In the genomic region with DNA sequence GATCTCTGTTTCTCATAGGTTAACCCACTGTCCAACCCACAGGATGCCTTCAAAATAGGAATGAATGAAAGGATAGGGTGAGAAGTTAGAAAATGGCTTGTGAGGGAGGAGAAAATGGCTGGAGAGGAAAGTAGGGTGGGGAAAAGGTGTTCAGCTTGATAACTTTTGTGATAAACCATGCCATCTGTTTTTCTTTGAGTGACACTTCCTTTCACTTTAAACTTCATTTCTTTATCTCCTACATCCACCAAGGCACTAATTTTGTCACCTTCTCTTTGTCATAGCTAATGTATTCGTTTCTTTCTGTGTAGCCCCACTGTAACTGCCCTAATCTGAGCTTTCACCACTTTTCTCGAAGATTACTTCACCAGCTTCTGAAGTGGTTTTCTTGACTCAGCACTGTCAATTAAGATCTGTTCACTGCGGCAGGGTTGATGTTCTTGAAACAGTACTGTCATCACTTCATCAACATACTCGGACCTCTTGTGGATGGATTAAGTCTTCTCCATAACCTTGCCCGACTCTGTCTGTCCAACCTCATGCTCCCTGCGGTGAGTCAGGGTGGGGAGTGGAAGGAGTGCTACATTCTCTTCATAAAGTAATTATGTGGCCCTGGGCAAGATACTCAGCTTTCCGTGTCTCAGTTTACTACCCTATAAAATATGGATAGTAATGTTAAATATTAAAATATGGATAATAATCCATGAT, we compare ENCODE assay signal across 14 cellular contexts. TPM values are rescaled to one million over a fixed set of nuclear protein-coding genes. Genes with fewer than 3 reads are reported as not detected.
DNase-seq lines count a peak whose midpoint lies in the region; ATAC-seq, FAIRE-seq and TF ChIP-seq lines count a peak whose summit lies in the region.
"Had no signal": no experiment of that assay in that cellular context is flagged by ENCODE, and none has a peak within 500 bp of the region (broad histone marks: within the 10 kb centered on the region; RNA-seq: fewer than 3 reads in every experiment).

No MANE protein-coding gene starts in this region.

- peak overlapping the region; percentile 35 for H2AFZ ChIP-seq in K562 (ENCODE audit: low read depth, low read length)

- POLR2A ChIA-PET in K562 (lab: Yijun Ruan, JAX), result interaction anchor here (0.6 to 1.7 kb wide), 8 partner anchors 9 to 1461 kb away, joined by 3 to 14 read pairs (median 4); no protein-coding TSS in a partner anchor

- peak; percentile 99 for FAIRE-seq in K562 (lab: Jason Lieb, UNC)

- H3K27me3 ChIP-seq in K562 (ENCODE audit: control insufficient read depth in 2 of 2, insufficient read depth in 2 of 2, low read length in 2 of 2), result no peaks in the 10 kb centered on the region
- no peaks in the 10 kb centered on the region for H3K27me3 ChIP-seq in prostate gland (replicated peaks; ENCODE audit: insufficient read depth)

- TF ChIP-seq POLR2A in K562 (conservative IDR thresholded peaks at IDR 0.05) (peak; percentile 83), prostate gland (IDR thresholded peaks at IDR 0.05) (no peak)

- peak overlapping the region in 1 of 2 experiments; percentile 88; a peak in 2 of 4 replicates for H3K9ac ChIP-seq in K562 (ENCODE audit: insufficient read depth in 1 of 2, low read depth in 2 of 2, low read length in 2 of 2)

- no peaks in the 10 kb centered on the region for H3K9me1 ChIP-seq in K562 (ENCODE audit: control insufficient read depth, insufficient read depth, low read length)

- in situ Hi-C loops in K562 (cut with MboI), result no loop called here

- H3K36me3 ChIP-seq in K562 (ENCODE audit: control insufficient read depth, insufficient read depth, low read length), result peaks cover 9% of the 10 kb centered on the region; the same call in 2 of the 3 replicates
- no peaks in the 10 kb centered on the region for H3K36me3 ChIP-seq in prostate gland
- H3K36me3 ChIP-seq: neutrophil had no signal

- peak; percentile 96 for ATAC-seq in K562

- peak overlapping the region; percentile 27 for H3K4me3 ChIP-seq in K562
- no peak overlapping the region for H3K4me3 ChIP-seq in prostate gland

- TF ChIP-seq RAD21 in K562 (CRISPR knock-in tag; conservative IDR thresholded peaks at IDR 0.05 in 1 of 2, IDR thresholded peaks at IDR 0.05 in 1 of 2), result peak in 1 of 2 experiments; percentile 44; a peak in 2 of 4 replicates

- H3K79me2 ChIP-seq in K562 (ENCODE audit: control insufficient read depth, insufficient read depth, low read length), result peaks cover 68% of the 10 kb centered on the region

- DNase-seq in HPDE6-E6E7 (ENCODE audit: extremely low spot score), result peak; percentile 40
- peak; percentile 26 for DNase-seq in NCI-H460 (ENCODE audit: extremely low read depth, low read depth)
- peak; percentile 79 to 95 (median 84) for DNase-seq in K562 (ENCODE audit: extremely low read depth in 1 of 4, low spot score in 3 of 4)
- no peak for DNase-seq in prostate gland (ENCODE audit: low spot score)
- DNase-seq in head of caudate nucleus, result no peak
- DNase-seq in NCI-H2107 (lab: John Stamatoyannopoulos, UW), result no peak
- no peak for DNase-seq in effector CD8-positive, alpha-beta T cell (lab: John Stamatoyannopoulos, UW)
- DNase-seq: EL, HCEC 1CT, NCI-H187, SHP77 had no signal

- peak overlapping the region; percentile 88 for H3K27ac ChIP-seq in K562 (ENCODE audit: extremely low read depth, low read depth, low read length)
- H3K27ac ChIP-seq in prostate gland, result peak overlapping the region; percentile 61 to 74
- H3K27ac ChIP-seq: HL-60, neutrophil had no signal

- WGBS in K562 (ENCODE audit: insufficient coverage, low coverage, missing lambda C conversion rate), result 0% methylated on average over 7 of the region's 7 CpGs
- 63% methylated on average over 7 of the region's 7 CpGs for WGBS in prostate gland

- H3K4me2 ChIP-seq in K562 (ENCODE audit: insufficient read depth, low read length), result peak overlapping the region; percentile 81

- TF ChIP-seq EP300 in K562 (IDR thresholded peaks at IDR 0.05; ENCODE audit: low read length), result peak; percentile 93

- BruUV-seq in K562 (replicated peaks; lab: Mats Ljungman, UMichigan), result no TSS peak

- H3K4me1 ChIP-seq in K562 (replicated peaks in 1 of 2; ENCODE audit: control insufficient read depth in 2 of 2, insufficient read depth in 2 of 2, low read length in 2 of 2) (peaks cover 22 to 45% of the 10 kb centered on the region in 2 experiments), prostate gland (replicated peaks) (no peaks in the 10 kb centered on the region)

- H4K20me1 ChIP-seq in K562 (replicated peaks; ENCODE audit: control insufficient read depth, insufficient read depth, low read length), result no peaks in the 10 kb centered on the region

- CTCF ChIA-PET in K562 (lab: Yijun Ruan, JAX; ENCODE audit: low intra/inter-chr PET ratio), result no interaction called here

- TF ChIP-seq CTCF in K562 (IDR thresholded peaks at IDR 0.05 in 2 of 3, conservative IDR thresholded peaks at IDR 0.05 in 1 of 3; ENCODE audit: insufficient read depth in 2 of 3, low read depth in 1 of 3, low read length in 3 of 3) (peak in 1 of 3 experiments; percentile 18; a peak in 2 of 6 replicates), prostate gland (IDR thresholded peaks at IDR 0.05) (no peak)

- intact Hi-C loops in K562 (cut with micrococcal nuclease), result loop anchor here (1.0 kb wide), 1 partner anchor 8 kb away; no protein-coding TSS in a partner anchor
- intact Hi-C loops in prostate gland (cut with DNase I), result no loop called here
- intact Hi-C loops in head of caudate nucleus (cut with DNase I), result no loop called here

- H3K9me3 ChIP-seq in K562 (replicated peaks; ENCODE audit: control insufficient read depth, insufficient read depth, low read depth, low read length) (no peaks in the 10 kb centered on the region), prostate gland (no peaks in the 10 kb centered on the region)
- H3K9me3 ChIP-seq: neutrophil had no signal

RNA-seq across cellular contexts. Expression of a gene that starts 5.5 kb away (rescaled TPM):
- total RNA-seq in NCI-H460 (2014; rRNA removed; shearing (Covaris generic)), result 36.8 and 38.4 TPM in 2 replicates
- polyA plus RNA-seq in NCI-H460 (2014; cell fraction: nucleus; rRNA removed), result 8.4 and 10.0 TPM in 2 replicates
- 11.6 and 27.7 TPM in 2 replicates for total RNA-seq in K562 (2011; cell fraction: chromatin; rRNA removed; ENCODE audit: low replicate concordance)
- 10.5 and 12.3 TPM in 2 replicates for total RNA-seq in K562 (2011; cell fraction: nucleolus; rRNA removed)
- total RNA-seq in K562 (2011; cell fraction: nucleoplasm; rRNA removed), result 19.1 and 28.6 TPM in 2 replicates
- 64.0 and 70.5 TPM in 2 replicates for total RNA-seq in K562 (2014; rRNA removed)
- 80.8 and 101 TPM in 2 replicates for total RNA-seq in K562 (2014; rRNA removed; fragmentation: Illumina TruSeq; extraction: Trizol)
- 45.7 and 51.0 TPM in 2 replicates for total RNA-seq in K562 (2015; rRNA removed; fragmentation: Illumina TruSeq; extraction: Trizol)
- 153 and 166 TPM in 2 replicates for total RNA-seq in K562 (2021)
- polyA plus RNA-seq in K562 (2011; rRNA removed), result 38.5 and 179 TPM in 2 replicates
- 14.5 and 29.1 TPM in 2 replicates for polyA plus RNA-seq in K562 (2011; cell fraction: cytosol; rRNA removed)
- polyA plus RNA-seq in K562 (2011; cell fraction: nucleus; rRNA removed), result 13.4 and 14.2 TPM in 2 replicates
- 97.2 and 238 TPM in 2 replicates for polyA plus RNA-seq in K562 (2012)
- 76.2 and 80.2 TPM in 2 replicates for polyA plus RNA-seq in K562 (2014; fragmentation: Illumina TruSeq; extraction: Trizol)
- polyA plus RNA-seq in K562 (2014; fragmentation: Nextera tagmentation; extraction: Ambion mirVana), result 10 to 100 TPM; 47.0 to 54.6 TPM
- polyA plus RNA-seq in K562 (2014; rRNA removed), result 110 and 139 TPM in 2 replicates
- 5.6 and 37.3 TPM in 2 replicates for polyA minus RNA-seq in K562 (2011; rRNA and poly(A)+ RNA removed)
- polyA minus RNA-seq in K562 (2011; cell fraction: cytosol; rRNA and poly(A)+ RNA removed), result 6.6 and 21.6 TPM in 2 replicates
- polyA minus RNA-seq in K562 (2011; cell fraction: nucleus; rRNA and poly(A)+ RNA removed), result 2.4 and 4.8 TPM in 2 replicates
- 10 to 100 TPM in 1 of 2 donors, 1 to 10 TPM in 1; 5.8 to 23.6 TPM for total RNA-seq in prostate gland

RNA-seq across cellular contexts. Expression of a gene that starts 28.1 kb away (rescaled TPM):
- not detected in 2 replicates for total RNA-seq in NCI-H460 (2014; rRNA removed; shearing (Covaris generic))
- not detected in 2 replicates for polyA plus RNA-seq in NCI-H460 (2014; cell fraction: nucleus; rRNA removed)
- not detected in 2 replicates for total RNA-seq in K562 (2011; cell fraction: chromatin; rRNA removed; ENCODE audit: low replicate concordance)
- not detected in 2 replicates for total RNA-seq in K562 (2011; cell fraction: nucleolus; rRNA removed)
- not detected in 2 replicates for total RNA-seq in K562 (2011; cell fraction: nucleoplasm; rRNA removed)
- total RNA-seq in K562 (2014; rRNA removed), result not detected in 2 replicates
- not detected in 2 replicates for total RNA-seq in K562 (2014; rRNA removed; fragmentation: Illumina TruSeq; extraction: Trizol)
- total RNA-seq in K562 (2015; rRNA removed; fragmentation: Illumina TruSeq; extraction: Trizol), result not detected in 2 replicates
- not detected in 2 replicates for total RNA-seq in K562 (2021)
- polyA plus RNA-seq in K562 (2011; rRNA removed), result not detected in 2 replicates
- not detected in 2 replicates for polyA plus RNA-seq in K562 (2011; cell fraction: cytosol; rRNA removed)
- not detected in 2 replicates for polyA plus RNA-seq in K562 (2011; cell fraction: nucleus; rRNA removed)
- not detected in 2 replicates for polyA plus RNA-seq in K562 (2012)
- polyA plus RNA-seq in K562 (2014; fragmentation: Illumina TruSeq; extraction: Trizol), result not detected in 2 replicates
- not detected for polyA plus RNA-seq in K562 (2014; fragmentation: Nextera tagmentation; extraction: Ambion mirVana)
- polyA plus RNA-seq in K562 (2014; rRNA removed), result not detected in 2 replicates
- polyA minus RNA-seq in K562 (2011; rRNA and poly(A)+ RNA removed), result not detected in 2 replicates
- polyA minus RNA-seq in K562 (2011; cell fraction: cytosol; rRNA and poly(A)+ RNA removed), result not detected in 2 replicates
- polyA minus RNA-seq in K562 (2011; cell fraction: nucleus; rRNA and poly(A)+ RNA removed), result not detected in 2 replicates
- not detected for total RNA-seq in prostate gland
- total RNA-seq: kidney epithelial cell had no signal

RNA-seq across cellular contexts. Expression of a gene that starts 39.1 kb away (rescaled TPM):
- total RNA-seq in NCI-H460 (2014; rRNA removed; shearing (Covaris generic)), result not detected in 2 replicates
- not detected in 2 replicates for polyA plus RNA-seq in NCI-H460 (2014; cell fraction: nucleus; rRNA removed)
- total RNA-seq in K562 (2011; cell fraction: chromatin; rRNA removed; ENCODE audit: low replicate concordance), result 1.2 TPM in 1 of 2 replicates, not detected in the other
- total RNA-seq in K562 (2011; cell fraction: nucleolus; rRNA removed), result 1.3 TPM in 1 of 2 replicates, not detected in the other
- not detected in 2 replicates for total RNA-seq in K562 (2011; cell fraction: nucleoplasm; rRNA removed)
- 6.2 and 7.5 TPM in 2 replicates for total RNA-seq in K562 (2014; rRNA removed)
- total RNA-seq in K562 (2014; rRNA removed; fragmentation: Illumina TruSeq; extraction: Trizol), result 1.7 and 1.9 TPM in 2 replicates
- 2.3 and 3.1 TPM in 2 replicates for total RNA-seq in K562 (2015; rRNA removed; fragmentation: Illumina TruSeq; extraction: Trizol)
- 1.9 and 2.4 TPM in 2 replicates for total RNA-seq in K562 (2021)
- 0.63 and 0.91 TPM in 2 replicates for polyA plus RNA-seq in K562 (2011; rRNA removed)
- 0.74 and 1.6 TPM in 2 replicates for polyA plus RNA-seq in K562 (2011; cell fraction: cytosol; rRNA removed)
- polyA plus RNA-seq in K562 (2011; cell fraction: nucleus; rRNA removed), result 0.38 and 0.46 TPM in 2 replicates
- 3.5 and 4.4 TPM in 2 replicates for polyA plus RNA-seq in K562 (2012)
- polyA plus RNA-seq in K562 (2014; fragmentation: Illumina TruSeq; extraction: Trizol), result 2.2 and 2.9 TPM in 2 replicates
- polyA plus RNA-seq in K562 (2014; fragmentation: Nextera tagmentation; extraction: Ambion mirVana), result under 1 TPM; 0.18 to 0.53 TPM
- 3.0 and 7.0 TPM in 2 replicates for polyA plus RNA-seq in K562 (2014; rRNA removed)
- 0.18 and 0.42 TPM in 2 replicates for polyA minus RNA-seq in K562 (2011; rRNA and poly(A)+ RNA removed)
- not detected in 2 replicates for polyA minus RNA-seq in K562 (2011; cell fraction: cytosol; rRNA and poly(A)+ RNA removed)
- polyA minus RNA-seq in K562 (2011; cell fraction: nucleus; rRNA and poly(A)+ RNA removed), result 0.54 and 0.56 TPM in 2 replicates
- not detected for total RNA-seq in prostate gland
- total RNA-seq: kidney epithelial cell had no signal

RNA-seq across cellular contexts. Expression of a gene that starts 45.5 kb away (rescaled TPM):
- not detected in 2 replicates for total RNA-seq in NCI-H460 (2014; rRNA removed; shearing (Covaris generic))
- polyA plus RNA-seq in NCI-H460 (2014; cell fraction: nucleus; rRNA removed), result not detected in 2 replicates
- total RNA-seq in K562 (2011; cell fraction: chromatin; rRNA removed; ENCODE audit: low replicate concordance), result not detected in 2 replicates
- not detected in 2 replicates for total RNA-seq in K562 (2011; cell fraction: nucleolus; rRNA removed)
- not detected in 2 replicates for total RNA-seq in K562 (2011; cell fraction: nucleoplasm; rRNA removed)
- not detected in 2 replicates for total RNA-seq in K562 (2014; rRNA removed)
- not detected in 2 replicates for total RNA-seq in K562 (2014; rRNA removed; fragmentation: Illumina TruSeq; extraction: Trizol)
- total RNA-seq in K562 (2015; rRNA removed; fragmentation: Illumina TruSeq; extraction: Trizol), result not detected in 2 replicates
- 0.11 TPM in 1 of 2 replicates, not detected in the other for total RNA-seq in K562 (2021)
- polyA plus RNA-seq in K562 (2011; rRNA removed), result not detected in 2 replicates
- not detected in 2 replicates for polyA plus RNA-seq in K562 (2011; cell fraction: cytosol; rRNA removed)
- not detected in 2 replicates for polyA plus RNA-seq in K562 (2011; cell fraction: nucleus; rRNA removed)
- polyA plus RNA-seq in K562 (2012), result not detected in 2 replicates
- polyA plus RNA-seq in K562 (2014; fragmentation: Illumina TruSeq; extraction: Trizol), result not detected in 2 replicates
- under 1 TPM in 1 of 2 experiments, not detected in 1; 0.10 TPM for polyA plus RNA-seq in K562 (2014; fragmentation: Nextera tagmentation; extraction: Ambion mirVana)
- polyA plus RNA-seq in K562 (2014; rRNA removed), result not detected in 2 replicates
- not detected in 2 replicates for polyA minus RNA-seq in K562 (2011; rRNA and poly(A)+ RNA removed)
- polyA minus RNA-seq in K562 (2011; cell fraction: cytosol; rRNA and poly(A)+ RNA removed), result not detected in 2 replicates
- polyA minus RNA-seq in K562 (2011; cell fraction: nucleus; rRNA and poly(A)+ RNA removed), result not detected in 2 replicates
- total RNA-seq in prostate gland, result not detected
- total RNA-seq: kidney epithelial cell had no signal

RNA-seq across cellular contexts. Expression of a gene that starts 55.9 kb away (rescaled TPM):
- not detected in 2 replicates for total RNA-seq in NCI-H460 (2014; rRNA removed; shearing (Covaris generic))
- polyA plus RNA-seq in NCI-H460 (2014; cell fraction: nucleus; rRNA removed), result not detected in 2 replicates
- not detected in 2 replicates for total RNA-seq in K562 (2011; cell fraction: chromatin; rRNA removed; ENCODE audit: low replicate concordance)
- total RNA-seq in K562 (2011; cell fraction: nucleolus; rRNA removed), result not detected in 2 replicates
- not detected in 2 replicates for total RNA-seq in K562 (2011; cell fraction: nucleoplasm; rRNA removed)
- total RNA-seq in K562 (2014; rRNA removed) (not detected in 2 replicates), K562 (2014; rRNA removed; fragmentation: Illumina TruSeq; extraction: Trizol) (not detected in 2 replicates), K562 (2015; rRNA removed; fragmentation: Illumina TruSeq; extraction: Trizol) (not detected in 2 replicates), K562 (2021) (not detected in 2 replicates), prostate gland (under 1 TPM in 1 of 2 donors, not detected in 1; 0.28 TPM)
- polyA plus RNA-seq in K562 (2011; rRNA removed) (not detected in 2 replicates), K562 (2014; fragmentation: Illumina TruSeq; extraction: Trizol) (not detected in 2 replicates), K562 (2014; fragmentation: Nextera tagmentation; extraction: Ambion mirVana) (not detected), K562 (2014; rRNA removed) (not detected in 2 replicates)
- not detected in 2 replicates for polyA plus RNA-seq in K562 (2011; cell fraction: cytosol; rRNA removed)
- not detected in 2 replicates for polyA plus RNA-seq in K562 (2011; cell fraction: nucleus; rRNA removed)
- not detected in 2 replicates for polyA plus RNA-seq in K562 (2012)
- polyA minus RNA-seq in K562 (2011; rRNA and poly(A)+ RNA removed), result not detected in 2 replicates
- polyA minus RNA-seq in K562 (2011; cell fraction: cytosol; rRNA and poly(A)+ RNA removed), result not detected in 2 replicates
- not detected in 2 replicates for polyA minus RNA-seq in K562 (2011; cell fraction: nucleus; rRNA and poly(A)+ RNA removed)
- total RNA-seq: kidney epithelial cell had no signal

Comparison
In these comparisons a context has a peak if more than half of its experiments do, and no peak if none do; other contexts are left out.
1. DNase-seq: peak in HPDE6-E6E7 (single experiment), NCI-H460 (single experiment) and K562 (4 of 4); none in prostate gland (single experiment), head of caudate nucleus (0 of 42), NCI-H2107 (single experiment) and effector CD8-positive, alpha-beta T cell (single experiment).